ENCODE assay signal across 9 cellular contexts in the genomic region with DNA sequence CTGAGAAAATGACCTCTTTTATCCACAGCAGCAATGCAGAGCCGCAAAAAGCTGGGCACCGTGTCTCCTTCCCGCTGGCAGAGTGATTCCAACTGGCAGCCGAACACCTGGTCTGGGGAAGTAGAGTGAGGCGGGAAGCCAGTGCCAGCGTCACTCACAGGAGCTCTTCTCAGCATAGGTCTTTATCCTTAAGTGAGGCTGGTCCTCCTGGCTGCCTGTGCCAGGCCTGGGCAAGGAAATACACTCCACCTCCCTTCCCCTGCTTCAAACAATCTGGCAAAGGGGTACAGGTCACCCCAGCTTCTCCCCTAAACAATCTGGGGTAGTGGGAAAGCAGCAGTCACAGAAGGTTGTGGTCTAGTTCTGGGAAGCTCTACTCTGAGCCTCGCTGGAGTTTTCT. TPM values are rescaled to one million over a fixed set of nuclear protein-coding genes. Genes with fewer than 3 reads are reported as not detected.
DNase-seq lines count a peak whose midpoint lies in the region; ATAC-seq lines count a peak whose summit lies in the region.
"Had no signal": no experiment of that assay in that cellular context is flagged by ENCODE, and none has a peak within 500 bp of the region (broad histone marks: within the 10 kb centered on the region; RNA-seq: fewer than 3 reads in every experiment).

No MANE protein-coding gene starts in this region.

- CTCF ChIA-PET in T-cell (lab: Charles Lee), result interaction anchor here (0.6 to 1.3 kb wide), 5 partner anchors 14 to 54 kb away, joined by 3 to 5 read pairs (median 4); no protein-coding TSS in a partner anchor

- H3K9me3 Mint-ChIP-seq in T-cell (no peaks in the 10 kb centered on the region), memory B cell (no peaks in the 10 kb centered on the region)

- H3K27ac Mint-ChIP-seq in T-cell (peak overlapping the region; percentile 78 to 89), memory B cell (peak overlapping the region; percentile 1)

- POLR2A ChIA-PET in T-cell (lab: Charles Lee), result interaction anchor here (0.5 to 1.2 kb wide), 6 partner anchors 9 to 729 kb away, joined by 4 to 8 read pairs (median 4); no protein-coding TSS in a partner anchor

- in situ Hi-C loops in G401 (cut with HindIII; ENCODE audit: low sequenced_read_pairs), result no loop called here

- H3K4me3 Mint-ChIP-seq in T-cell (peak overlapping the region; percentile 62 to 79 (median 67)), memory B cell (peak overlapping the region; percentile 70)

- DNase-seq in G401 (ENCODE audit: low spot score) (peak; percentile 85), T-cell (no peak), memory B cell (ENCODE audit: low spot score in 2 of 2) (no peak), NCI-H1694 treated with DMSO at 0.1 percent for 48 hours (lab: John Stamatoyannopoulos, UW) (no peak), AG08395 (ENCODE audit: low spot score) (no peak)
- DNase-seq: stimulated activated CD4-positive, alpha-beta T cell treated with anti-CD3 and anti-CD28 coated beads, Interleukin-2, amount 100 ng/mL, for 24 hours had no signal

- peaks cover 57 to 81% (median 78%) of the 10 kb centered on the region in 3 donors for H3K4me1 Mint-ChIP-seq in T-cell
- peaks cover 57% of the 10 kb centered on the region for H3K4me1 Mint-ChIP-seq in memory B cell

- H3K27me3 Mint-ChIP-seq in T-cell (no peaks in the 10 kb centered on the region), memory B cell (no peaks in the 10 kb centered on the region)

- peaks cover 39% of the 10 kb centered on the region for H3K36me3 Mint-ChIP-seq in T-cell
- H3K36me3 Mint-ChIP-seq in memory B cell, result peaks cover 27% of the 10 kb centered on the region

- ATAC-seq in T-cell (replicated peaks in 1 of 4) (no peak), memory B cell (ENCODE audit: low read depth) (no peak), GM21717 (IDR thresholded peaks at IDR 0.05; ENCODE audit: unreplicated experiment) (no peak)

RNA-seq across cellular contexts. Expression of gene ARHGAP9, which starts 4.8 kb away (rescaled TPM):
- total RNA-seq in G401 (2014; rRNA removed; shearing (Covaris generic)), result 0.18 TPM in 1 of 2 replicates, not detected in the other
- 100 to 1,000 TPM; 198 to 413 (median 243) TPM for total RNA-seq in T-cell

RNA-seq across cellular contexts. Expression of gene MARS1, which starts 13.0 kb away (rescaled TPM):
- 220 and 246 TPM in 2 replicates for total RNA-seq in G401 (2014; rRNA removed; shearing (Covaris generic))
- 100 to 1,000 TPM; 167 to 350 (median 320) TPM for total RNA-seq in T-cell

RNA-seq across cellular contexts. Expression of gene GLI1, which starts 15.3 kb away (rescaled TPM):
- 4.7 and 6.4 TPM in 2 replicates for total RNA-seq in G401 (2014; rRNA removed; shearing (Covaris generic))
- total RNA-seq in T-cell, result 1 to 10 TPM in 2 of 5 donors, under 1 TPM in 3; 0.53 to 1.6 (median 0.82) TPM

RNA-seq across cellular contexts. Expression of gene INHBE, which starts 19.8 kb away (rescaled TPM):
- total RNA-seq in G401 (2014; rRNA removed; shearing (Covaris generic)), result 0.43 and 0.78 TPM in 2 replicates
- under 1 TPM in 3 of 5 donors, not detected in 2; 0.09 to 0.13 (median 0.12) TPM for total RNA-seq in T-cell
- total RNA-seq: esophagus muscularis mucosa, mesenteric fat pad had no signal

RNA-seq across cellular contexts. Expression of gene INHBC, which starts 40.3 kb away (rescaled TPM):
- not detected in 2 replicates for total RNA-seq in G401 (2014; rRNA removed; shearing (Covaris generic))
- total RNA-seq in T-cell, result under 1 TPM in 3 of 5 donors, not detected in 2; 0.13 to 0.23 (median 0.18) TPM
- total RNA-seq: esophagus muscularis mucosa, mesenteric fat pad had no signal

Comparison
In these comparisons a context has a peak if more than half of its experiments do, and no peak if none do; other contexts are left out.
1. RNA of gene ARHGAP9, which starts 4.8 kb away (total RNA-seq): 198 to 413 TPM in T-cell; 0.18 TPM in G401; every median in the first group is over 100 times any median in the second.